1 cellular context compared by ENCODE assay signal in the genomic region with DNA sequence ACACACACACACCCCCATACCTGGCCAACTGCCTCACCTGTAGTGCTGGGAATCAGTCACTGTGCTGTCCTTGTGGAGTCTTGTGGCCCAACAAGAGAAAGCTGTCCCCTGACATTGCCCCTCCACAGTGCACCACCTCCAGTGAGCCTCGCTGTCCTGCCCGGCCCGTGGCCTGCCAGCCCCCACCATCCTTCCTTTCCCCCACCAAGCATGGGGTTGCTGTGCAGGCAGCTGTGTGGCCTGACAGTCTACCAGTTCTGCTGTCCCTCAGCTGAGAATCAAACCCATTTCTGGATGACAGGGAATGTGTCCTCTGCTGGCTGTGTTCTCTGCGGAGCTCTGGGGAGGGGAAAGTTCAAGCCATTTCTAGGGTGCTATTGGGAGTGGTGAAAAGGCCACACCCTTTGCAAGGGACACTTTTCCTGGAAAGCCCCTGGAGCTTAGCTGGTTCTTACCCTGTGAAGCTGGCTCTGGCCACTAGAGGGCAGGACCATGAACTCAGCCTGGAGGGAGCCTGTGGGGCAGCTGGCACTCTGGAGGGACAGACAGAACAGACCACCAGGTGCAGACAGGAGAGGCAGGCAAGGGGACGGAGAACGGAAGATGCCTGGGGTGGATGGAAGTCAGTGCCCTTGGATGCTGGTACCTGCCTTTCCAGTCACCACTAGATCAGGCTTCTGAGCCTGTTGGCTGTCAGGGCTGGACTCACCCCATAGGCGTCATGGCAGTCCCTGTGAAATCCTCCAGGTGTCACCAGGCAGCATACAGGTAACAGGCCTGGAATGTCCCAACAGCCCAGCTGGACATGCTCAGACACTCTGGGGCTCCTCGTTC.
TF ChIP-seq lines count a peak whose summit lies in the region.

No MANE protein-coding gene starts in this region.

TF ChIP-seq in HepG2, 621 proteins besides CTCF, POLR2A, EP300 and RAD21 (continued from another document):
- TF ChIP-seq HMGXB4 (CRISPR knock-in tag; IDR thresholded peaks at IDR 0.05; ENCODE audit: borderline replicate concordance in 1 of 2, low read depth in 1 of 2), result peak; percentile 65 to 78
- 0 out of 2 replicates have a peak, but pooled peaks have one; percentile 20 for TF ChIP-seq ZNF292 (CRISPR knock-in tag; IDR thresholded peaks at IDR 0.05; ENCODE audit: borderline replicate concordance, low read depth)
- TF ChIP-seq ZMYM2 (CRISPR knock-in tag; IDR thresholded peaks at IDR 0.05), result no peak
- no peak for TF ChIP-seq ZNF30 (CRISPR knock-in tag; IDR thresholded peaks at IDR 0.05)
- no peak for TF ChIP-seq ZFP36L2 (CRISPR knock-in tag; IDR thresholded peaks at IDR 0.05)
- TF ChIP-seq ZNF839 (CRISPR knock-in tag; IDR thresholded peaks at IDR 0.05; ENCODE audit: borderline replicate concordance), result no peak
- TF ChIP-seq ZMAT5 (CRISPR knock-in tag; IDR thresholded peaks at IDR 0.05; ENCODE audit: borderline replicate concordance, low read depth), result no peak
- TF ChIP-seq ZNF441 (CRISPR knock-in tag; IDR thresholded peaks at IDR 0.05; ENCODE audit: borderline replicate concordance), result no peak
- no peak for TF ChIP-seq FIP1L1 (IDR thresholded peaks at IDR 0.05; ENCODE audit: borderline replicate concordance, insufficient read depth, low read depth, low read length)
- TF ChIP-seq ZNF224 (CRISPR knock-in tag; IDR thresholded peaks at IDR 0.05), result no peak
- no peak for TF ChIP-seq KAT7 (CRISPR knock-in tag; IDR thresholded peaks at IDR 0.05; ENCODE audit: borderline replicate concordance)
- TF ChIP-seq ZNF552 (CRISPR knock-in tag; IDR thresholded peaks at IDR 0.05; ENCODE audit: borderline replicate concordance), result no peak
